17 cellular contexts compared by ENCODE assay signal in the genomic region with DNA sequence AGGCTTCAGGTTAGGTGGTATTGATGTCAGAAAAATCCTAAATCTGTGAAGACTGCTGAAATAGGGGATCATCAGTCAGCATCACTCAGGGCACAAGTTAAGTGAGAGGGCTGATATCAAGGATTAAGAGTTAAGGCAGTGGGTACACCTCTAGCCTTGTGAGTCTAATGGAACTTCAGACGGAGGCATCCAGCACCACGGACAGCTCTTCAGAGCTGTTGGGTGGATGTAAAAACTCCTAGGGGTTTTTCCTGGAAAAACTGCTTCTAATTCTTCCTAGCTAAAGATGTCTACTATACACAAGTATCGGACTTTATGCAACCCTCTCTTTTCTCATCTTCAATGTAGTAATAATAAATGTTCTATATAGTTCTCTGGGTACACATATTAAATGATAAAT.
DNase-seq lines count a peak whose midpoint lies in the region; ATAC-seq, FAIRE-seq and TF ChIP-seq lines count a peak whose summit lies in the region.
"Had no signal": no experiment of that assay in that cellular context is flagged by ENCODE, and none has a peak within 500 bp of the region (broad histone marks: within the 10 kb centered on the region; RNA-seq: fewer than 3 reads in every experiment).

No MANE protein-coding gene starts in this region.

- no peak for ATAC-seq in Right ventricle myocardium inferior
- no peak for ATAC-seq in activated CD8-positive, alpha-beta T cell treated with anti-CD3 and anti-CD28 coated beads for 36 hours
- ATAC-seq: left colon had no signal

- no peak for TF ChIP-seq POLR2A in GM12891 (IDR thresholded peaks at IDR 0.05; ENCODE audit: low read depth, low read length)

- H4K8ac ChIP-seq in H9 (replicated peaks; ENCODE audit: insufficient read length, low read depth, low read length): no peak overlapping the region

- no peak overlapping the region for H4K5ac ChIP-seq in H9 (ENCODE audit: insufficient read length, low read depth, low read length)

- no peaks in the 10 kb centered on the region for H3K9me3 Mint-ChIP-seq in H9
- H3K9me3 Mint-ChIP-seq in nephron progenitor cell: no peaks in the 10 kb centered on the region
- H3K9me3 Mint-ChIP-seq in activated CD8-positive, alpha-beta T cell treated with anti-CD3 and anti-CD28 coated beads for 36 hours: peaks cover 6% of the 10 kb centered on the region

- peak; percentile 36 for DNase-seq in H9
- DNase-seq in RPMI8226: peak; percentile 14
- DNase-seq in epithelial cell of esophagus (ENCODE audit: low read depth): peak; percentile 34
- DNase-seq in nephron progenitor cell: peak; percentile 68
- no peak for DNase-seq in Right ventricle myocardium inferior (ENCODE audit: missing footprints)
- DNase-seq in cardiac septum (ENCODE audit: low spot score): no peak
- DNase-seq in GM12891 (ENCODE audit: insufficient read length, low spot score): no peak
- DNase-seq in activated CD8-positive, alpha-beta T cell treated with anti-CD3 and anti-CD28 coated beads for 36 hours: no peak
- DNase-seq: activated CD4-positive, alpha-beta T cell treated with anti-CD3 and anti-CD28 coated beads for 4 hours; left colon; NCI-H1417 treated with DMSO at 0.1 percent for 48 hours; NCI-H748 treated with DMSO at 0.1 percent for 48 hours; stimulated activated CD8-positive, alpha-beta memory T cell treated with anti-CD3 and anti-CD28 coated beads, Interleukin-4, amount 100 ng/mL, for 48 hours had no signal

- WGBS in H9 (ENCODE audit: extremely low coverage, insufficient read length, low lambda C conversion rate): no CpG with 5 or more reads among the region's 3 CpGs

- no peak overlapping the region for H2BK120ac ChIP-seq in H9 (ENCODE audit: low read depth, low read length, poor library complexity, severe bottlenecking)

- no peak overlapping the region for H3K27ac ChIP-seq in H9 (ENCODE audit: insufficient read length, low read depth, low read length)
- H3K27ac ChIP-seq: neutrophil had no signal

- no peak for FAIRE-seq in GM12891 (lab: Jason Lieb, UNC)

- H3K18ac ChIP-seq in H9 (ENCODE audit: insufficient read length, low read depth, low read length): no peak overlapping the region

- H3K27me3 Mint-ChIP-seq in H9 (ENCODE audit: low read depth) (no peaks in the 10 kb centered on the region), nephron progenitor cell (ENCODE audit: low read depth, poor library complexity) (no peaks in the 10 kb centered on the region)
- no peaks in the 10 kb centered on the region for H3K27me3 Mint-ChIP-seq in activated CD8-positive, alpha-beta T cell treated with anti-CD3 and anti-CD28 coated beads for 36 hours
- H3K27me3 Mint-ChIP-seq: central memory CD8-positive, alpha-beta T cell had no signal

- POLR2A ChIA-PET in activated CD8-positive, alpha-beta T cell treated with anti-CD3 and anti-CD28 coated beads for 36 hours (lab: Charles Lee): no interaction called here

- no peak overlapping the region for H4K91ac ChIP-seq in H9 (ENCODE audit: insufficient read length, low read depth, low read length)

- H2BK20ac ChIP-seq in H9 (ENCODE audit: low read depth, low read length, poor library complexity, severe bottlenecking): no peak overlapping the region

- H3K27me3 ChIP-seq in H9 (ENCODE audit: insufficient read depth, low read length): no peaks in the 10 kb centered on the region
- H3K27me3 ChIP-seq: neutrophil had no signal

- peaks cover 3% of the 10 kb centered on the region; the same call in 1 of the 2 replicates for H3K4me1 ChIP-seq in H9 (ENCODE audit: insufficient read depth, low read length)
- H3K4me1 ChIP-seq: Caco-2, HAP-1 had no signal

- H3K4me3 Mint-ChIP-seq in H9 (no peak overlapping the region), nephron progenitor cell (no peak overlapping the region)
- H3K4me3 Mint-ChIP-seq in activated CD8-positive, alpha-beta T cell treated with anti-CD3 and anti-CD28 coated beads for 36 hours: no peak overlapping the region
- H3K4me3 Mint-ChIP-seq: central memory CD8-positive, alpha-beta T cell had no signal

- no peak overlapping the region for H3K9ac ChIP-seq in H9 (ENCODE audit: extremely low read depth, insufficient read length, low read length)

- H3K4ac ChIP-seq in H9 (ENCODE audit: low read depth, low read length): no peak overlapping the region

- intact Hi-C loops in Right ventricle myocardium inferior (cut with DNase I) (no loop called here), cardiac septum (cut with DNase I) (no loop called here)
- intact Hi-C loops in activated CD8-positive, alpha-beta T cell treated with anti-CD3 and anti-CD28 coated beads for 36 hours (cut with micrococcal nuclease): no loop called here

- H2AFZ ChIP-seq in H9 (ENCODE audit: low read length): no peak overlapping the region

- H3K79me1 ChIP-seq in H9 (ENCODE audit: insufficient read depth, low read depth, low read length, poor library complexity, severe bottlenecking): no peaks in the 10 kb centered on the region

- H3K9me3 ChIP-seq in H9 (ENCODE audit: control insufficient read depth, low read depth, low read length): no peaks in the 10 kb centered on the region
- H3K9me3 ChIP-seq: Caco-2, HAP-1, neutrophil had no signal

- no peak overlapping the region for H3K4me3 ChIP-seq in epithelial cell of esophagus (ENCODE audit: low read length)
- H3K4me3 ChIP-seq: HAP-1 had no signal

- no peak overlapping the region for H2BK12ac ChIP-seq in H9 (ENCODE audit: insufficient read length, low read depth, low read length)

- H3K79me2 ChIP-seq in H9 (ENCODE audit: insufficient read depth, low read length): no peaks in the 10 kb centered on the region

- CTCF ChIA-PET in activated CD8-positive, alpha-beta T cell treated with anti-CD3 and anti-CD28 coated beads for 36 hours (lab: Charles Lee): no interaction called here

- H3K14ac ChIP-seq in H9 (ENCODE audit: insufficient read depth, low read length): no peak overlapping the region

- no peaks in the 10 kb centered on the region for H4K20me1 ChIP-seq in H9 (ENCODE audit: control insufficient read depth, insufficient read depth, insufficient read length)

- no peak overlapping the region for H2AK5ac ChIP-seq in H9 (ENCODE audit: insufficient read length, low read length)

- no peak overlapping the region for H2BK5ac ChIP-seq in H9 (ENCODE audit: insufficient read length, low read length)

- no peaks in the 10 kb centered on the region for H3K36me3 Mint-ChIP-seq in H9 (ENCODE audit: insufficient read depth in 1 of 3, low read depth in 3 of 3)
- H3K36me3 Mint-ChIP-seq in nephron progenitor cell (ENCODE audit: low read depth): no peaks in the 10 kb centered on the region
- H3K36me3 Mint-ChIP-seq in activated CD8-positive, alpha-beta T cell treated with anti-CD3 and anti-CD28 coated beads for 36 hours (ENCODE audit: low read depth): no peaks in the 10 kb centered on the region

- H3K4me2 ChIP-seq in H9 (ENCODE audit: insufficient read depth, insufficient read length, low read length): no peak overlapping the region

- no peak overlapping the region for H3T11ph ChIP-seq in H9 (ENCODE audit: low read length)

- H2BK15ac ChIP-seq in H9 (ENCODE audit: low read depth, low read length): no peak overlapping the region

- H3K27ac Mint-ChIP-seq in H9: no peak overlapping the region
- no peak overlapping the region for H3K27ac Mint-ChIP-seq in nephron progenitor cell
- H3K27ac Mint-ChIP-seq in activated CD8-positive, alpha-beta T cell treated with anti-CD3 and anti-CD28 coated beads for 36 hours: no peak overlapping the region

- H3K56ac ChIP-seq in H9 (ENCODE audit: insufficient read length, low read depth, low read length): no peak overlapping the region

- H3K4me1 Mint-ChIP-seq in H9 (peaks cover 5 to 6% of the 10 kb centered on the region in 2 experiments), nephron progenitor cell (no peaks in the 10 kb centered on the region)
- H3K4me1 Mint-ChIP-seq in activated CD8-positive, alpha-beta T cell treated with anti-CD3 and anti-CD28 coated beads for 36 hours (ENCODE audit: low read depth): no peaks in the 10 kb centered on the region
- H3K4me1 Mint-ChIP-seq: central memory CD8-positive, alpha-beta T cell had no signal

- TF ChIP-seq CTCF in H9 (conservative IDR thresholded peaks at IDR 0.05): no peak
- TF ChIP-seq CTCF in epithelial cell of esophagus (IDR thresholded peaks at IDR 0.05; ENCODE audit: insufficient read depth, low read depth, low read length, missing control alignments): no peak
- TF ChIP-seq CTCF in nephron progenitor cell (IDR thresholded peaks at IDR 0.05): no peak
- TF ChIP-seq CTCF in activated CD8-positive, alpha-beta T cell treated with anti-CD3 and anti-CD28 coated beads for 36 hours (IDR thresholded peaks at IDR 0.05): no peak

- H3K23ac ChIP-seq in H9 (ENCODE audit: insufficient read length, low read depth, low read length): no peak overlapping the region

- no peaks in the 10 kb centered on the region for H3K23me2 ChIP-seq in H9 (ENCODE audit: insufficient read length, low read depth, low read length, poor library complexity, severe bottlenecking)

TF ChIP-seq in GM12891, 5 proteins besides CTCF, POLR2A, EP300 and RAD21:
- TF ChIP-seq POLR2AphosphoS5 (IDR thresholded peaks at IDR 0.05; ENCODE audit: low read depth, low read length) (no peak), PAX5 (IDR thresholded peaks at IDR 0.05; ENCODE audit: insufficient read depth, low read length, severe bottlenecking) (no peak), POU2F2 (IDR thresholded peaks at IDR 0.05; ENCODE audit: low read depth, low read length) (no peak), TAF1 (IDR thresholded peaks at IDR 0.05; ENCODE audit: low read depth, low read length) (no peak), SPI1 (IDR thresholded peaks at IDR 0.05; ENCODE audit: low read depth, low read length) (no peak)

Comparison
In these comparisons a context has a peak if more than half of its experiments do, and no peak if none do; other contexts are left out.
1. DNase-seq: peak in H9 (single experiment), RPMI8226 (single experiment), epithelial cell of esophagus (single experiment) and nephron progenitor cell (single experiment); none in Right ventricle myocardium inferior (single experiment), cardiac septum (single experiment), GM12891 (single experiment) and activated CD8-positive, alpha-beta T cell treated with anti-CD3 and anti-CD28 coated beads for 36 hours (single experiment).